In the genomic region with DNA sequence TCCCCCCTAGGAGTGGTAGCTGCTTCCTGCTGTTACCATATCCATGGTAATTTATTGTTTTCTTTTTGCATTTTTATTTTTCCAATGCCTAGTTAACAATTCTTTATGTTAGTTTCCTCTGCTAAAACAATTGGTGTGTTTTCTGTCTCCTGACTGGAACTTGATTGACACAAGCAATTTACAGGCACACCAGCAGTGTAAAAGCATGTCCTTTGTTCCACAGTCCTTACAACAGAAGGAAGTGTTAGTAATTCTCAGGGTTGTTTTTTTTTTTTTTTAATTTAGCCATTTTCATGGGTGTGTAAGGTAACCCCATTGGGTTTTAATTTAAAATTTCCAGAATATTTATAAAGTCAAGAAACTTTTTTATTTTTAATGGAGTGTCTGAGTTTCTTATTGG, we compare ENCODE assay signal across 26 cellular contexts.
"Had no signal": no experiment of that assay in that cellular context is flagged by ENCODE, and none has a peak within 500 bp of the region (broad histone marks: within the 10 kb centered on the region; RNA-seq: fewer than 3 reads in every experiment).

No MANE protein-coding gene starts in this region.

- DNase-seq: effector CD8-positive, alpha-beta T cell; effector memory CD8-positive, alpha-beta T cell; endodermal cell; erythroblast; esophagus squamous epithelium; foreskin fibroblast; foreskin melanocyte; gastrocnemius medialis; heart left ventricle; hypothalamus; immature natural killer cell; islet precursor cell; kidney; kidney glomerular epithelial cell; left lung; left ventricle myocardium superior; mammary epithelial cell; midbrain; naive B cell; naive thymus-derived CD8-positive, alpha-beta T cell had no signal

- H3K27ac ChIP-seq: coronary artery, epithelial cell of prostate, esophagus squamous epithelium, gastrocnemius medialis, heart left ventricle, hepatocyte, left lung had no signal

- ATAC-seq: effector memory CD8-positive, alpha-beta T cell; esophagus mucosa; gastrocnemius medialis; heart left ventricle; left lung; left ventricle myocardium superior; naive thymus-derived CD8-positive, alpha-beta T cell had no signal

- H3K4me3 ChIP-seq: coronary artery, esophagus squamous epithelium, gastrocnemius medialis, heart left ventricle, hepatocyte, left lung, lung had no signal

- H3K36me3 ChIP-seq: esophagus squamous epithelium, gastrocnemius medialis, heart left ventricle, left lung had no signal

- H3K27me3 Mint-ChIP-seq: memory B cell; naive B cell; naive thymus-derived CD8-positive, alpha-beta T cell had no signal

- H3K9me3 ChIP-seq: esophagus squamous epithelium, gastrocnemius medialis, heart left ventricle, left lung had no signal

- H3K36me3 Mint-ChIP-seq: immature natural killer cell, memory B cell, naive B cell had no signal

- H3K4me3 Mint-ChIP-seq: effector memory CD8-positive, alpha-beta T cell; endodermal cell; immature natural killer cell; memory B cell; naive B cell; naive thymus-derived CD8-positive, alpha-beta T cell had no signal

- H3K4me1 ChIP-seq: esophagus squamous epithelium, gastrocnemius medialis, left lung had no signal

- H3K9me3 Mint-ChIP-seq: effector memory CD8-positive, alpha-beta T cell; memory B cell had no signal

- H3K27me3 ChIP-seq: esophagus squamous epithelium, gastrocnemius medialis, heart left ventricle, hepatocyte, left lung had no signal

- H3K27ac Mint-ChIP-seq: effector memory CD8-positive, alpha-beta T cell; endodermal cell; immature natural killer cell; memory B cell; naive thymus-derived CD8-positive, alpha-beta T cell had no signal
